Comparison of ENCODE assay signal across 9 cellular contexts in the genomic region with DNA sequence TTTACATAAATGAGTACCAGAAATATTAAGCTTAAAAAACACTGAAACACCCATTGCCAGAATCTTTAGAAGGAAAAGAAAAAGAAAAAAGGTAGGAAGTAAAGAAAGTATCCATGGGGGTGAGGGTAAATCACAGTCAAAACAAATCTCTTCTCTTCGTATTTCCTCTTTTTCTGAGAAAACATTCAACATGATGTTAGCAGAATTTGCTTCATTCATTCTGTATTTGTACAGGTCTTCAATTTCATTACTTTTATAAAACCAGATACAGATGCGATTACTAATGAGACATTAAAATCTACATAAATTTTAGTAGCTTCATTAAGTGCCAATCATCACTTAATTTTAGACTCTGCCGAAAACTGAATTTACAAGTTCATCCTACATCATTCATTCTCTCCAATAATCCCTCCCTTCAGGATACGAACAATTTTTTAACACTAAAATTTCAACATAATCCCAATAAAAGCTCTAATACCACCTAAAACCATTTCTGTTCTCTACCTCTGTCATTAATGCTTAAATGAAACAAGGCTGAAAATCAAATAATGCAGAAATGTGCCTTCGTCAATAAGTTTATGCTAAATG. TPM values are rescaled to one million over a fixed set of nuclear protein-coding genes. Genes with fewer than 3 reads are reported as not detected.
A peak's percentile ranks its signal among the peaks of the same experiment; 100 is the strongest.
DNase-seq lines count a peak whose midpoint lies in the region; ATAC-seq, FAIRE-seq and TF ChIP-seq lines count a peak whose summit lies in the region.
"Had no signal": no experiment of that assay in that cellular context is flagged by ENCODE, and none has a peak within 500 bp of the region (broad histone marks: within the 10 kb centered on the region; RNA-seq: fewer than 3 reads in every experiment).

No MANE protein-coding gene starts in this region.

- peak overlapping the region; percentile 87 for H3K9ac ChIP-seq in mammary epithelial cell (ENCODE audit: insufficient read depth, low read length)

- no peaks in the 10 kb centered on the region for H3K36me3 Mint-ChIP-seq in natural killer cell

- FAIRE-seq in HTR-8/SVneo (lab: Jason Lieb, UNC) = no peak

- 5% methylated on average over 5 of the region's 5 CpGs for WGBS in mammary epithelial cell (ENCODE audit: low coverage, missing lambda C conversion rate)
- 71 to 73% methylated on average over 5 of the region's 5 CpGs for WGBS in thyroid gland, 2 donors

- peak overlapping the region; percentile 97 for H3K4me3 Mint-ChIP-seq in natural killer cell

- H3K79me2 ChIP-seq in mammary epithelial cell (ENCODE audit: insufficient read depth, low read length) = peaks cover 100% of the 10 kb centered on the region

- no TSS peak for BruUV-seq in mammary epithelial cell (replicated peaks; lab: Mats Ljungman, UMichigan)

- dilution Hi-C loops in mammary epithelial cell (cut with HindIII; ENCODE audit: low sequenced_read_pairs) = loop anchor here (5.0 kb wide), 3 partner anchors 79 to 389 kb away; no protein-coding TSS in a partner anchor

- DNase-seq in G401 (ENCODE audit: low spot score) (peak; percentile 52), mammary epithelial cell (peak; percentile 20), natural killer cell (no peak), thyroid gland (no peak), HTR-8/SVneo (ENCODE audit: insufficient read length, low spot score) (no peak)
- no peak for DNase-seq in activated CD4-positive, CD25-positive, alpha-beta regulatory T cell (lab: John Stamatoyannopoulos, UW)
- DNase-seq: trophoblast cell had no signal

- H3K27me3 Mint-ChIP-seq in natural killer cell (ENCODE audit: low read depth in 2 of 2) = no peaks in the 10 kb centered on the region

- H2AFZ ChIP-seq in mammary epithelial cell (ENCODE audit: low read depth, low read length) = no peak overlapping the region

- peaks cover 76 to 83% of the 10 kb centered on the region in 2 donors for H3K4me1 Mint-ChIP-seq in natural killer cell

- in situ Hi-C loops in G401 (cut with HindIII; ENCODE audit: low sequenced_read_pairs) (no loop called here), mammary epithelial cell (cut with MboI; ENCODE audit: low sequenced_read_pairs in 2 of 2) (loop anchor here in 1 of 2 donors (10.0 to 25.0 kb wide), 4 partner anchors 82 to 484 kb away; no protein-coding TSS in a partner anchor)

- H3K27ac ChIP-seq in mammary epithelial cell (ENCODE audit: insufficient read depth, low read depth, low read length) = peak overlapping the region; percentile 97
- no peak overlapping the region for H3K27ac ChIP-seq in thyroid gland

- H3K9me3 Mint-ChIP-seq in natural killer cell = no peaks in the 10 kb centered on the region

- peak overlapping the region; percentile 78 for H3K4me2 ChIP-seq in mammary epithelial cell (ENCODE audit: insufficient read depth, low read depth, low read length)

- no peak for TF ChIP-seq POLR2A in thyroid gland (IDR thresholded peaks at IDR 0.05)

- peaks cover 2% of the 10 kb centered on the region for H4K20me1 ChIP-seq in mammary epithelial cell (ENCODE audit: insufficient read depth, low read length)

- H3K27ac Mint-ChIP-seq in natural killer cell = peak overlapping the region; percentile 74 to 78

- intact Hi-C loops in mammary epithelial cell (cut with micrococcal nuclease) = loop anchor here (2.0 kb wide), 1 partner anchor 86 kb away; no protein-coding TSS in a partner anchor
- intact Hi-C loops in natural killer cell (cut with micrococcal nuclease) = loop anchor here (5.0 kb wide), 1 partner anchor 44 kb away; no protein-coding TSS in a partner anchor
- intact Hi-C loops in thyroid gland (cut with DNase I) = no loop called here

- peak overlapping the region; percentile 72 to 83 (median 78) for H3K4me3 ChIP-seq in mammary epithelial cell (replicated peaks in 1 of 3; ENCODE audit: insufficient read depth in 1 of 3, low read depth in 2 of 3, low read length in 3 of 3)
- no peak overlapping the region for H3K4me3 ChIP-seq in thyroid gland (replicated peaks in 1 of 3)

- ATAC-seq in HG03135 (IDR thresholded peaks at IDR 0.05; ENCODE audit: unreplicated experiment) (peak; percentile 30), natural killer cell (no peak), HG03175 (IDR thresholded peaks at IDR 0.05; ENCODE audit: unreplicated experiment) (no peak)

- H3K4me1 ChIP-seq in mammary epithelial cell (ENCODE audit: insufficient read depth, low read length) (peaks cover 14% of the 10 kb centered on the region), thyroid gland (peaks cover 34 to 58% of the 10 kb centered on the region in 2 donors)

- CTCF ChIA-PET in mammary epithelial cell (lab: Charles Lee; ENCODE audit: low non-redundant PET) = no interaction called here

- no peak for TF ChIP-seq CTCF in mammary epithelial cell (conservative IDR thresholded peaks at IDR 0.05 in 1 of 2, IDR thresholded peaks at IDR 0.05 in 1 of 2; ENCODE audit: extremely low read depth in 1 of 2, insufficient read depth in 1 of 2, low read depth in 1 of 2, low read length in 2 of 2)
- TF ChIP-seq CTCF in natural killer cell (IDR thresholded peaks at IDR 0.05) = no peak
- no peak for TF ChIP-seq CTCF in thyroid gland (IDR thresholded peaks at IDR 0.05)

- no peaks in the 10 kb centered on the region for H3K9me3 ChIP-seq in mammary epithelial cell (replicated peaks; ENCODE audit: insufficient read depth, low read length)
- no peaks in the 10 kb centered on the region for H3K9me3 ChIP-seq in thyroid gland

- H3K36me3 ChIP-seq in mammary epithelial cell (ENCODE audit: insufficient read depth, low read length) (peaks cover 5% of the 10 kb centered on the region), thyroid gland (no peaks in the 10 kb centered on the region)

- no peaks in the 10 kb centered on the region for H3K27me3 ChIP-seq in mammary epithelial cell (ENCODE audit: insufficient read depth, low read length)
- H3K27me3 ChIP-seq in thyroid gland = no peaks in the 10 kb centered on the region

RNA-seq across cellular contexts. Expression of gene NR3C1, which starts 7.0 kb away (rescaled TPM):
- total RNA-seq in G401 (2014; rRNA removed; shearing (Covaris generic)) = not detected in 2 replicates
- total RNA-seq in mammary epithelial cell (10 to 100 TPM; 62.8 to 64.4 TPM), natural killer cell (100 to 1,000 TPM; 147 to 168 (median 165) TPM), thyroid gland (10 to 100 TPM; 59.4 to 67.7 (median 65.3) TPM)
- 27.0 TPM for polyA plus RNA-seq in mammary epithelial cell
- 97.8 TPM for polyA minus RNA-seq in mammary epithelial cell

Comparison
In these comparisons a context has a peak if more than half of its experiments do, and no peak if none do; other contexts are left out.
1. DNase-seq: peak in G401 (single experiment) and mammary epithelial cell (single experiment); none in natural killer cell (single experiment), thyroid gland (0 of 2), activated CD4-positive, CD25-positive, alpha-beta regulatory T cell (0 of 4) and HTR-8/SVneo (single experiment).
2. H3K4me3 ChIP-seq: peak in mammary epithelial cell (3 of 3); none in thyroid gland (0 of 3).
3. RNA of gene NR3C1, which starts 7.0 kb away (total RNA-seq): 147 to 168 TPM in natural killer cell, 59.4 to 67.7 TPM in thyroid gland and 62.8 to 64.4 TPM in mammary epithelial cell; not detected in G401; every median in the first group is over 10 times any median in the second.